ENCODE assay signal across 21 cellular contexts in the genomic region with DNA sequence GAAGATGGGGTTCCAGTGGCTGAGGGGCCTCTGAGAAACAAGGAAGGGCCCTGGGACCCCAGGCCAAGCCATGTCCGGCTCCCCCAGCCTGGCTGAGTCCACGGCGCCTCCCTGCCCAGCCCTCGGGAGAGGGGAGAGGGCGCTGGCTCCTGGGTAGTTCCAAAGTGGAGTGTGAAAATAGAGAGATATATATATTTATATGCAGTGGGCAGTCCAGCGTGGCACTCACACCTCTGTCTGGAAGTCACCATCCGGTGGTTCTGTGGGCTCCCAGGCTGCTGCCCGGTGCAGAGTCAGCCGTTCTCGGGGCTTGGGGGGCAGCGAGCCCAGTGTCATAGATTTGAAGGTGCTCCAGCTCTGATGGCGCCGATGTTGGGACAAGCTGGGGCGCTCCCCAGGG. TPM values are rescaled to one million over a fixed set of nuclear protein-coding genes. Genes with fewer than 3 reads are reported as not detected.
DNase-seq lines count a peak whose midpoint lies in the region; ATAC-seq and TF ChIP-seq lines count a peak whose summit lies in the region.
"Had no signal": no experiment of that assay in that cellular context is flagged by ENCODE, and none has a peak within 500 bp of the region (broad histone marks: within the 10 kb centered on the region; RNA-seq: fewer than 3 reads in every experiment).

No MANE protein-coding gene starts in this region.

- H3K4me1 ChIP-seq in right atrium auricular region = no peaks in the 10 kb centered on the region
- H3K4me1 ChIP-seq in osteoblast (ENCODE audit: insufficient read depth, low read length) = no peaks in the 10 kb centered on the region

- H3K27me3 ChIP-seq in right atrium auricular region (no peaks in the 10 kb centered on the region), osteoblast (ENCODE audit: insufficient read depth, low read length) (no peaks in the 10 kb centered on the region)
- H3K27me3 ChIP-seq: BE2C, BLaER1 had no signal

- intact Hi-C loops in left ventricle myocardium superior (cut with micrococcal nuclease) = no loop called here

- POLR2A ChIA-PET in RWPE1 (lab: Yijun Ruan, JAX; ENCODE audit: low non-redundant PET) = no interaction called here

- no peaks in the 10 kb centered on the region for H3K79me2 ChIP-seq in osteoblast (ENCODE audit: insufficient read depth, low read length)

- H3K27ac ChIP-seq in right atrium auricular region (no peak overlapping the region), RWPE1 (peak overlapping the region; percentile 26; the same call in 1 of the 2 replicates), osteoblast (ENCODE audit: low read depth, low read length) (no peak overlapping the region)
- H3K27ac ChIP-seq: BLaER1, C4-2B had no signal

- ATAC-seq in left ventricle myocardium superior (no peak), GM21367 (IDR thresholded peaks at IDR 0.05; ENCODE audit: unreplicated experiment) (no peak)
- ATAC-seq: CD8-positive, alpha-beta T cell; GM12878 had no signal

- DNase-seq in left ventricle myocardium superior (peak; percentile 21), right atrium auricular region (ENCODE audit: low spot score) (no peak), RWPE1 (ENCODE audit: low spot score) (no peak), osteoblast (ENCODE audit: insufficient read length, low spot score, missing footprints) (peak; percentile 82), COR-L47 (lab: John Stamatoyannopoulos, UW) (no peak)
- DNase-seq: 8988T; ACHN; BE2C; CD4-positive, alpha-beta T cell; CD8-positive, alpha-beta T cell; DMS 273 treated with DMSO at 0.1 percent for 48 hours; DMS153; DMS53; DMS79; DND-41; EL; GDM1 had no signal

- H3K36me3 ChIP-seq in right atrium auricular region = no peaks in the 10 kb centered on the region
- peaks cover 4% of the 10 kb centered on the region for H3K36me3 ChIP-seq in osteoblast (ENCODE audit: insufficient read depth, low read length)
- H3K36me3 ChIP-seq: BE2C had no signal

- H3K4me2 ChIP-seq in osteoblast (ENCODE audit: insufficient read depth, low read length) = no peak overlapping the region

- H4K20me1 ChIP-seq in osteoblast (ENCODE audit: insufficient read depth, low read length) = peaks cover 20% of the 10 kb centered on the region

- H3K9me3 ChIP-seq in right atrium auricular region (no peaks in the 10 kb centered on the region), osteoblast (ENCODE audit: low read depth, low read length) (no peaks in the 10 kb centered on the region)
- H3K9me3 ChIP-seq: BE2C, BLaER1 had no signal

- TF ChIP-seq CTCF in right atrium auricular region (IDR thresholded peaks at IDR 0.05) = no peak
- TF ChIP-seq CTCF in RWPE1 (conservative IDR thresholded peaks at IDR 0.05; ENCODE audit: low read depth) = no peak
- TF ChIP-seq CTCF in osteoblast (IDR thresholded peaks at IDR 0.05; ENCODE audit: extremely low read depth, low read depth, low read length) = no peak

- CTCF ChIA-PET in RWPE1 (lab: Yijun Ruan, JAX) = interaction anchor here (0.6 kb wide), 1 partner anchor 24 kb away, joined by 3 read pairs; no protein-coding TSS in a partner anchor

- H3K4me3 ChIP-seq in right atrium auricular region (no peak overlapping the region), osteoblast (ENCODE audit: insufficient read depth, low read length) (no peak overlapping the region)
- H3K4me3 ChIP-seq: BLaER1, GM12878 had no signal

- no peak overlapping the region for H2AFZ ChIP-seq in osteoblast (ENCODE audit: low read length)

RNA-seq across cellular contexts. Expression of a gene that starts 23.4 kb away (rescaled TPM):
- 16.1 TPM for total RNA-seq in left ventricle myocardium superior
- total RNA-seq in right atrium auricular region = 10 to 100 TPM; 31.2 to 34.4 TPM
- total RNA-seq in osteoblast = 158 and 197 TPM in 2 replicates
- total RNA-seq: CD4-positive, alpha-beta T cell had no signal

RNA-seq across cellular contexts. Expression of a gene that starts 36.9 kb away (rescaled TPM):
- total RNA-seq in left ventricle myocardium superior (10.0 TPM), right atrium auricular region (10 to 100 TPM; 14.4 to 19.1 TPM), osteoblast (5.8 and 7.4 TPM in 2 replicates)

Comparison
In these comparisons a context has a peak if more than half of its experiments do, and no peak if none do; other contexts are left out.
1. DNase-seq: peak in left ventricle myocardium superior (single experiment) and osteoblast (single experiment); none in right atrium auricular region (single experiment), RWPE1 (single experiment) and COR-L47 (single experiment).